Comparison of ENCODE assay signal across 1 cellular context in genomic region chr6:118558811-118559217, GRCh38.
TF ChIP-seq lines count a peak whose summit lies in the region.

No MANE protein-coding gene starts in this region.

TF ChIP-seq in GM12878, 131 proteins besides CTCF, POLR2A, EP300 and RAD21 (continued from another document):
- no peak for TF ChIP-seq CUX1 (IDR thresholded peaks at IDR 0.05; ENCODE audit: insufficient replicate concordance, low read depth, low read length)
- no peak for TF ChIP-seq RUNX3 (IDR thresholded peaks at IDR 0.05; ENCODE audit: low read length)
- no peak for TF ChIP-seq MEF2A (IDR thresholded peaks at IDR 0.05; ENCODE audit: insufficient read depth, low read depth, low read length)
- no peak for TF ChIP-seq JUND (IDR thresholded peaks at IDR 0.05; ENCODE audit: low read depth, low read length)
- no peak for TF ChIP-seq HDAC2 (IDR thresholded peaks at IDR 0.05)
- no peak for TF ChIP-seq TCF12 (IDR thresholded peaks at IDR 0.05; ENCODE audit: low read depth, low read length)
- TF ChIP-seq ELK1 (IDR thresholded peaks at IDR 0.05; ENCODE audit: low read depth, low read length) = no peak
- TF ChIP-seq CHD1 (IDR thresholded peaks at IDR 0.05; ENCODE audit: low read depth, low read length) = no peak
- no peak for TF ChIP-seq ZBTB11 (CRISPR knock-in tag; IDR thresholded peaks at IDR 0.05)
